In genomic region chr10:101967713-101968112, GRCh38 we compare ENCODE assay signal across 20 cellular contexts.
DNase-seq lines count a peak whose midpoint lies in the region; ATAC-seq and TF ChIP-seq lines count a peak whose summit lies in the region.
"Had no signal": no experiment of that assay in that cellular context is flagged by ENCODE, and none has a peak within 500 bp of the region (broad histone marks: within the 10 kb centered on the region; RNA-seq: fewer than 3 reads in every experiment).

No MANE protein-coding gene starts in this region.

- WGBS in mammary epithelial cell (ENCODE audit: low coverage, missing lambda C conversion rate): 92% methylated on average over 3 of the region's 3 CpGs
- WGBS in SK-N-SH (ENCODE audit: low lambda C conversion rate): 54% methylated on average over 2 of the region's 3 CpGs

- H3K4me3 Mint-ChIP-seq in MCF 10A (ENCODE audit: unreplicated experiment): no peak overlapping the region
- H3K4me3 Mint-ChIP-seq: activated CD8-positive, alpha-beta memory T cell treated with anti-CD3 and anti-CD28 coated beads, Interleukin-2, amount 10 ng/mL, durations not matched to agents 7 days and 5 days; activated naive CD4-positive, alpha-beta T cell treated with anti-CD3 and anti-CD28 coated beads, Interleukin-2, amount 10 ng/mL, durations not matched to agents 7 days and 5 days; nephron progenitor cell had no signal

- TF ChIP-seq EP300 in SK-N-SH (IDR thresholded peaks at IDR 0.05; ENCODE audit: borderline replicate concordance in 1 of 2, low read depth in 1 of 2, low read length in 1 of 2): no peak

- H3K4me1 ChIP-seq in mammary epithelial cell (ENCODE audit: insufficient read depth, low read length): no peaks in the 10 kb centered on the region
- H3K4me1 ChIP-seq in SK-N-SH (ENCODE audit: control insufficient read depth in 1 of 2, insufficient read depth in 2 of 2, low read depth in 1 of 2, low read length in 1 of 2): no peaks in the 10 kb centered on the region; a peak in 1 of 4 replicates
- H3K4me1 ChIP-seq in foreskin keratinocyte: no peaks in the 10 kb centered on the region
- no peaks in the 10 kb centered on the region for H3K4me1 ChIP-seq in upper lobe of right lung
- H3K4me1 ChIP-seq: Caco-2 had no signal

- peak; percentile 26 for DNase-seq in mammary epithelial cell
- DNase-seq in MCF 10A (ENCODE audit: unreplicated experiment): no peak
- no peak for DNase-seq in SK-N-SH
- DNase-seq in foreskin keratinocyte: peak; percentile 11 to 46
- no peak for DNase-seq in upper lobe of right lung
- no peak for DNase-seq in T-helper 9 cell
- no peak for DNase-seq in A172 (ENCODE audit: low spot score)
- DNase-seq: activated CD8-positive, alpha-beta memory T cell treated with anti-CD3 and anti-CD28 coated beads, Interleukin-2, amount 10 ng/mL, durations not matched to agents 7 days and 5 days; activated naive CD4-positive, alpha-beta T cell treated with anti-CD3 and anti-CD28 coated beads, Interleukin-2, amount 10 ng/mL, durations not matched to agents 7 days and 5 days; Caco-2; GOT3; NCI-H1105; NCI-H226; nephron progenitor cell; stimulated activated CD4-positive, alpha-beta T cell treated with anti-CD3 and anti-CD28 coated beads, Interleukin-2, amount 100 ng/mL, for 48 hours; transverse colon; WERI-Rb-1 had no signal

- no peaks in the 10 kb centered on the region for H3K27me3 Mint-ChIP-seq in MCF 10A (ENCODE audit: insufficient read depth, unreplicated experiment)
- H3K27me3 Mint-ChIP-seq: activated CD8-positive, alpha-beta memory T cell treated with anti-CD3 and anti-CD28 coated beads, Interleukin-2, amount 10 ng/mL, durations not matched to agents 7 days and 5 days; activated naive CD4-positive, alpha-beta T cell treated with anti-CD3 and anti-CD28 coated beads, Interleukin-2, amount 10 ng/mL, durations not matched to agents 7 days and 5 days had no signal

- BruUV-seq in mammary epithelial cell (replicated peaks; lab: Mats Ljungman, UMichigan): no TSS peak
- no TSS peak for BruUV-seq in MCF 10A (replicated peaks; lab: Mats Ljungman, UMichigan)

- H3K4me3 ChIP-seq in mammary epithelial cell (replicated peaks in 1 of 3; ENCODE audit: insufficient read depth in 1 of 3, low read depth in 2 of 3, low read length in 3 of 3): no peak overlapping the region
- no peak overlapping the region for H3K4me3 ChIP-seq in SK-N-SH (ENCODE audit: low read depth in 2 of 2, low read length in 1 of 2)
- no peak overlapping the region for H3K4me3 ChIP-seq in upper lobe of right lung
- H3K4me3 ChIP-seq: SK-N-MC, transverse colon had no signal

- H3K9ac ChIP-seq in mammary epithelial cell (ENCODE audit: insufficient read depth, low read length) (no peak overlapping the region), SK-N-SH (no peak overlapping the region)

- H3K27me3 ChIP-seq in mammary epithelial cell (ENCODE audit: insufficient read depth, low read length) (no peaks in the 10 kb centered on the region), SK-N-SH (ENCODE audit: insufficient read depth) (no peaks in the 10 kb centered on the region), foreskin keratinocyte (no peaks in the 10 kb centered on the region), upper lobe of right lung (no peaks in the 10 kb centered on the region)
- H3K27me3 ChIP-seq: transverse colon had no signal

- TF ChIP-seq RAD21 in SK-N-SH (IDR thresholded peaks at IDR 0.05; ENCODE audit: low read length): no peak

- ATAC-seq in foreskin keratinocyte (peak; percentile 26), upper lobe of right lung (peak; percentile 59), GM21723 (IDR thresholded peaks at IDR 0.05; ENCODE audit: unreplicated experiment) (no peak)
- ATAC-seq: activated CD8-positive, alpha-beta memory T cell treated with anti-CD3 and anti-CD28 coated beads, Interleukin-2, amount 10 ng/mL, durations not matched to agents 7 days and 5 days; HepG2 had no signal

- intact Hi-C loops in mammary epithelial cell (cut with micrococcal nuclease): no loop called here
- intact Hi-C loops in MCF 10A (cut with micrococcal nuclease): no loop called here
- intact Hi-C loops in upper lobe of right lung (cut with DNase I): no loop called here

- H3K4me2 ChIP-seq in mammary epithelial cell (ENCODE audit: insufficient read depth, low read depth, low read length) (no peak overlapping the region), SK-N-SH (no peak overlapping the region)

- no peak overlapping the region for H3K27ac Mint-ChIP-seq in MCF 10A (ENCODE audit: low read depth, unreplicated experiment)
- H3K27ac Mint-ChIP-seq: activated CD8-positive, alpha-beta memory T cell treated with anti-CD3 and anti-CD28 coated beads, Interleukin-2, amount 10 ng/mL, durations not matched to agents 7 days and 5 days; activated naive CD4-positive, alpha-beta T cell treated with anti-CD3 and anti-CD28 coated beads, Interleukin-2, amount 10 ng/mL, durations not matched to agents 7 days and 5 days; nephron progenitor cell had no signal

- H3K79me2 ChIP-seq in mammary epithelial cell (ENCODE audit: insufficient read depth, low read length) (no peaks in the 10 kb centered on the region), SK-N-SH (ENCODE audit: insufficient read depth) (no peaks in the 10 kb centered on the region; the same call in 1 of the 2 replicates)

- no peaks in the 10 kb centered on the region for H3K9me3 Mint-ChIP-seq in MCF 10A (ENCODE audit: unreplicated experiment)
- H3K9me3 Mint-ChIP-seq: activated naive CD4-positive, alpha-beta T cell treated with anti-CD3 and anti-CD28 coated beads, Interleukin-2, amount 10 ng/mL, durations not matched to agents 7 days and 5 days; nephron progenitor cell had no signal

- H3K36me3 Mint-ChIP-seq in MCF 10A (ENCODE audit: insufficient read depth, unreplicated experiment): peaks cover 71% of the 10 kb centered on the region

- H4K20me1 ChIP-seq in mammary epithelial cell (ENCODE audit: insufficient read depth, low read length): no peaks in the 10 kb centered on the region
- H4K20me1 ChIP-seq in SK-N-SH (ENCODE audit: insufficient read depth): no peaks in the 10 kb centered on the region

- dilution Hi-C loops in mammary epithelial cell (cut with HindIII; ENCODE audit: low sequenced_read_pairs): no loop called here

- no peaks in the 10 kb centered on the region for H3K9me2 ChIP-seq in SK-N-SH

- POLR2A ChIA-PET in MCF 10A (lab: Yijun Ruan, JAX): interaction anchor here (1.4 kb wide), 1 partner anchor 25 kb away, joined by 4 read pairs; no protein-coding TSS in a partner anchor
- POLR2A ChIA-PET in SK-N-SH (lab: Yijun Ruan, JAX): no interaction called here

- in situ Hi-C loops in mammary epithelial cell (cut with MboI; ENCODE audit: low sequenced_read_pairs in 2 of 2): no loop called here

- H3K9me3 ChIP-seq in mammary epithelial cell (replicated peaks; ENCODE audit: insufficient read depth, low read length) (no peaks in the 10 kb centered on the region), SK-N-SH (no peaks in the 10 kb centered on the region), upper lobe of right lung (no peaks in the 10 kb centered on the region)
- H3K9me3 ChIP-seq: Caco-2, transverse colon had no signal

- H2AFZ ChIP-seq in mammary epithelial cell (ENCODE audit: low read depth, low read length) (no peak overlapping the region), SK-N-SH (ENCODE audit: low read depth) (no peak overlapping the region)

- H3K27ac ChIP-seq in mammary epithelial cell (ENCODE audit: insufficient read depth, low read depth, low read length) (no peak overlapping the region), SK-N-SH (ENCODE audit: low read depth in 2 of 2, low read length in 1 of 2) (peak overlapping the region in 1 of 2 experiments; percentile 21; a peak in 1 of 4 replicates), foreskin keratinocyte (no peak overlapping the region), upper lobe of right lung (no peak overlapping the region)
- H3K27ac ChIP-seq: SK-N-MC, transverse colon, WERI-Rb-1 had no signal

- peaks cover 5% of the 10 kb centered on the region for H3K36me3 ChIP-seq in mammary epithelial cell (ENCODE audit: insufficient read depth, low read length)
- peaks cover 19 to 25% of the 10 kb centered on the region in 2 experiments for H3K36me3 ChIP-seq in SK-N-SH (replicated peaks in 1 of 2; ENCODE audit: control insufficient read depth in 1 of 2, insufficient read depth in 2 of 2, low read length in 1 of 2)
- peaks cover 51% of the 10 kb centered on the region for H3K36me3 ChIP-seq in upper lobe of right lung

- H3F3A ChIP-seq in SK-N-SH (replicated peaks; ENCODE audit: insufficient read depth): peaks cover 17% of the 10 kb centered on the region

- H3K4me1 Mint-ChIP-seq in MCF 10A (ENCODE audit: insufficient read depth, unreplicated experiment): no peaks in the 10 kb centered on the region

- CTCF ChIA-PET in mammary epithelial cell (lab: Charles Lee; ENCODE audit: low non-redundant PET): no interaction called here
- CTCF ChIA-PET in MCF 10A (lab: Yijun Ruan, JAX): interaction anchor here (1.2 kb wide), 1 partner anchor 106 kb away, joined by 3 read pairs; no protein-coding TSS in a partner anchor
- CTCF ChIA-PET in SK-N-SH (lab: Yijun Ruan, JAX): interaction anchor here (1.1 to 1.6 kb wide), 3 partner anchors 23 to 127 kb away, joined by 3 to 5 read pairs (median 4); no protein-coding TSS in a partner anchor

- TF ChIP-seq CTCF in mammary epithelial cell (conservative IDR thresholded peaks at IDR 0.05 in 1 of 2, IDR thresholded peaks at IDR 0.05 in 1 of 2; ENCODE audit: extremely low read depth in 1 of 2, insufficient read depth in 1 of 2, low read depth in 1 of 2, low read length in 2 of 2) (no peak), MCF 10A (IDR thresholded peaks at IDR 0.05; ENCODE audit: unreplicated experiment) (no peak), SK-N-SH (IDR thresholded peaks at IDR 0.05) (no peak), foreskin keratinocyte (conservative IDR thresholded peaks at IDR 0.05) (no peak), upper lobe of right lung (IDR thresholded peaks at IDR 0.05) (no peak)

TF ChIP-seq in SK-N-SH, 30 proteins besides CTCF, POLR2A, EP300 and RAD21 (continues in another document):
- peak; percentile 17; the same call in 1 of the 2 replicates for TF ChIP-seq JUND (IDR thresholded peaks at IDR 0.05)
- no peak for TF ChIP-seq GABPA (IDR thresholded peaks at IDR 0.05; ENCODE audit: low read depth)
- no peak for TF ChIP-seq NRF1 (IDR thresholded peaks at IDR 0.05; ENCODE audit: low read depth, low read length)
- peak; percentile 11; the same call in 1 of the 2 replicates for TF ChIP-seq TCF12 (IDR thresholded peaks at IDR 0.05)

Comparison
In these comparisons a context has a peak if more than half of its experiments do, and no peak if none do; other contexts are left out.
1. DNase-seq: peak in mammary epithelial cell (single experiment) and foreskin keratinocyte (2 of 2); none in MCF 10A (single experiment), SK-N-SH (single experiment), upper lobe of right lung (single experiment), T-helper 9 cell (single experiment) and A172 (single experiment).